9 cellular contexts compared by ENCODE assay signal in genomic region chr3:65597225-65597951, GRCh38.
A peak's percentile ranks its signal among the peaks of the same experiment; 100 is the strongest.
DNase-seq lines count a peak whose midpoint lies in the region; ATAC-seq and TF ChIP-seq lines count a peak whose summit lies in the region.
"Had no signal": no experiment of that assay in that cellular context is flagged by ENCODE, and none has a peak within 500 bp of the region (broad histone marks: within the 10 kb centered on the region; RNA-seq: fewer than 3 reads in every experiment).

No MANE protein-coding gene starts in this region.

- no peaks in the 10 kb centered on the region for H3K9me3 Mint-ChIP-seq in WTC11
- H3K9me3 Mint-ChIP-seq in activated CD4-positive, alpha-beta memory T cell treated with anti-CD3 and anti-CD28 coated beads for 36 hours: no peaks in the 10 kb centered on the region

- no peak for TF ChIP-seq CTCF in GM10248 (IDR thresholded peaks at IDR 0.05; ENCODE audit: control extremely low read depth, extremely low read depth, low read depth, missing control alignments)
- TF ChIP-seq CTCF in WTC11 (IDR thresholded peaks at IDR 0.05): no peak

- POLR2A ChIA-PET in GM10248 (lab: Yijun Ruan, JAX): no interaction called here
- POLR2A ChIA-PET in WTC11 (lab: Charles Lee): interaction anchor here (0.6 to 1.7 kb wide), 9 partner anchors 10 to 197 kb away, joined by 3 to 7 read pairs (median 4); no protein-coding TSS in a partner anchor
- POLR2A ChIA-PET in activated CD4-positive, alpha-beta memory T cell treated with anti-CD3 and anti-CD28 coated beads for 36 hours (lab: Charles Lee): no interaction called here

- H3K27me3 Mint-ChIP-seq in WTC11 (ENCODE audit: low read depth): peaks cover 3% of the 10 kb centered on the region; the same call in 1 of the 2 replicates
- H3K27me3 Mint-ChIP-seq in activated CD4-positive, alpha-beta memory T cell treated with anti-CD3 and anti-CD28 coated beads for 36 hours: peaks cover 9% of the 10 kb centered on the region

- peak overlapping the region; percentile 96 for H3K27ac Mint-ChIP-seq in WTC11
- no peak overlapping the region for H3K27ac Mint-ChIP-seq in activated CD4-positive, alpha-beta memory T cell treated with anti-CD3 and anti-CD28 coated beads for 36 hours
- H3K27ac Mint-ChIP-seq: naive B cell had no signal

- no peaks in the 10 kb centered on the region for H3K36me3 Mint-ChIP-seq in WTC11
- H3K36me3 Mint-ChIP-seq in activated CD4-positive, alpha-beta memory T cell treated with anti-CD3 and anti-CD28 coated beads for 36 hours: no peaks in the 10 kb centered on the region
- H3K36me3 Mint-ChIP-seq: naive B cell had no signal

- CTCF ChIA-PET in GM10248 (lab: Yijun Ruan, JAX) (no interaction called here), WTC11 (lab: Charles Lee) (interaction anchor here (0.6 to 3.5 kb wide), 7 partner anchors 10 to 153 kb away, joined by 3 to 13 read pairs (median 4); no protein-coding TSS in a partner anchor)
- CTCF ChIA-PET in activated CD4-positive, alpha-beta memory T cell treated with anti-CD3 and anti-CD28 coated beads for 36 hours (lab: Charles Lee): no interaction called here

- DNase-seq in GM10248 (ENCODE audit: extremely low spot score): peak; percentile 7
- DNase-seq in WTC11 (ENCODE audit: low spot score): peak; percentile 82
- peak; percentile 72 to 81 for DNase-seq in hippocampal formation (lab: John Stamatoyannopoulos, UW)
- peak; percentile 95 for DNase-seq in retina
- DNase-seq in SHP77 treated with DMSO at 0.1 percent for 48 hours (lab: John Stamatoyannopoulos, UW): no peak
- DNase-seq in activated CD4-positive, alpha-beta memory T cell treated with anti-CD3 and anti-CD28 coated beads for 36 hours: no peak
- DNase-seq: naive B cell had no signal

- peak overlapping the region; percentile 85 for H3K4me3 Mint-ChIP-seq in WTC11
- H3K4me3 Mint-ChIP-seq in activated CD4-positive, alpha-beta memory T cell treated with anti-CD3 and anti-CD28 coated beads for 36 hours: no peak overlapping the region
- H3K4me3 Mint-ChIP-seq: naive B cell had no signal

- intact Hi-C loops in activated CD4-positive, alpha-beta memory T cell treated with anti-CD3 and anti-CD28 coated beads for 36 hours (cut with micrococcal nuclease): no loop called here

- peaks cover 58% of the 10 kb centered on the region for H3K4me1 Mint-ChIP-seq in WTC11
- no peaks in the 10 kb centered on the region for H3K4me1 Mint-ChIP-seq in activated CD4-positive, alpha-beta memory T cell treated with anti-CD3 and anti-CD28 coated beads for 36 hours (ENCODE audit: low read depth)
- H3K4me1 Mint-ChIP-seq: naive B cell had no signal

- ATAC-seq in WTC11 (peak; percentile 75), HG03442 (IDR thresholded peaks at IDR 0.05; ENCODE audit: unreplicated experiment) (no peak), HG03039 (IDR thresholded peaks at IDR 0.05; ENCODE audit: unreplicated experiment) (no peak)

TF ChIP-seq in WTC11, 78 proteins besides CTCF, POLR2A, EP300 and RAD21:
- TF ChIP-seq CREM (CRISPR knock-in tag; IDR thresholded peaks at IDR 0.05): no peak
- no peak for TF ChIP-seq ZNF512 (CRISPR knock-in tag; IDR thresholded peaks at IDR 0.05; ENCODE audit: borderline replicate concordance)
- no peak for TF ChIP-seq CDX4 (CRISPR knock-in tag; IDR thresholded peaks at IDR 0.05; ENCODE audit: borderline replicate concordance)
- no peak for TF ChIP-seq ATF2 (CRISPR knock-in tag; IDR thresholded peaks at IDR 0.05; ENCODE audit: borderline replicate concordance, low read depth)
- no peak for TF ChIP-seq ZNF121 (CRISPR knock-in tag; IDR thresholded peaks at IDR 0.05)
- no peak for TF ChIP-seq USF2 (CRISPR knock-in tag; IDR thresholded peaks at IDR 0.05)
- no peak for TF ChIP-seq IRF1 (CRISPR knock-in tag; IDR thresholded peaks at IDR 0.05)
- TF ChIP-seq MLX (CRISPR knock-in tag; IDR thresholded peaks at IDR 0.05): no peak
- TF ChIP-seq ZNF138 (CRISPR knock-in tag; conservative IDR thresholded peaks at IDR 0.05): no peak
- TF ChIP-seq CREB1 (CRISPR knock-in tag; IDR thresholded peaks at IDR 0.05): no peak
- no peak for TF ChIP-seq ZNF416 (CRISPR knock-in tag; IDR thresholded peaks at IDR 0.05)
- TF ChIP-seq FOXP1 (CRISPR knock-in tag; IDR thresholded peaks at IDR 0.05; ENCODE audit: borderline replicate concordance): no peak
- TF ChIP-seq TP53 (CRISPR knock-in tag; IDR thresholded peaks at IDR 0.05): no peak
- TF ChIP-seq JAZF1 (CRISPR knock-in tag; IDR thresholded peaks at IDR 0.05): no peak
- no peak for TF ChIP-seq HMGA2 (CRISPR knock-in tag; IDR thresholded peaks at IDR 0.05)
- no peak for TF ChIP-seq ATF3 (CRISPR knock-in tag; conservative IDR thresholded peaks at IDR 0.05)
- no peak for TF ChIP-seq PREB (CRISPR knock-in tag; IDR thresholded peaks at IDR 0.05; ENCODE audit: borderline replicate concordance)

Comparison
In these comparisons a context has a peak if more than half of its experiments do, and no peak if none do; other contexts are left out.
1. DNase-seq: peak in GM10248 (single experiment), WTC11 (single experiment), hippocampal formation (2 of 2) and retina (single experiment); none in SHP77 treated with DMSO at 0.1 percent for 48 hours (single experiment) and activated CD4-positive, alpha-beta memory T cell treated with anti-CD3 and anti-CD28 coated beads for 36 hours (single experiment).